ENCODE assay signal across 1 cellular context in the genomic region with DNA sequence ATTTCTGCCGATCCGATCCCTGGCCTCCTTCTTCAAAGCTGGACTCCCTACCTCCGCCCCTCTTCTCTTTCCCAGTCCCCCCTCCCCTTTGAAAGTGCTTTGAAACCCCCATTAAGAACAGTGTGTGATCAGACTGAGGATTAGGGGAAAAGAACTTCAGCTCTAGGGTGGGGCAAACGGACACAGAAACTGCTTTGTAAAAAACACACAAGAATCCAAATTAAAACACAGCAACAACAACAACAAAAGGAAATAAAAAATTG.
A peak's percentile ranks its signal among the peaks of the same experiment; 100 is the strongest.
TF ChIP-seq lines count a peak whose summit lies in the region.

No MANE protein-coding gene starts in this region.

TF ChIP-seq in H1, 55 proteins besides CTCF, POLR2A, EP300 and RAD21:
- TF ChIP-seq, protein P1, sequence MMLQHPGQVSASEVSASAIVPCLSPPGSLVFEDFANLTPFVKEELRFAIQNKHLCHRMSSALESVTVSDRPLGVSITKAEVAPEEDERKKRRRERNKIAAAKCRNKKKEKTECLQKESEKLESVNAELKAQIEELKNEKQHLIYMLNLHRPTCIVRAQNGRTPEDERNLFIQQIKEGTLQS (IDR thresholded peaks at IDR 0.05; ENCODE audit: insufficient read depth, low read depth, low read length): no peak
- TF ChIP-seq TBP (IDR thresholded peaks at IDR 0.05; ENCODE audit: low read depth, low read length) (no peak), RBBP5 (IDR thresholded peaks at IDR 0.05; ENCODE audit: borderline replicate concordance, low read depth, low read length) (no peak), ZNF274 (IDR thresholded peaks at IDR 0.05; ENCODE audit: borderline replicate concordance, extremely low read depth, low read length) (no peak), TAF1 (IDR thresholded peaks at IDR 0.05; ENCODE audit: low read depth, low read length) (0 out of 2 replicates have a peak, but pooled peaks have one; percentile 1)
- TF ChIP-seq, protein P2, sequence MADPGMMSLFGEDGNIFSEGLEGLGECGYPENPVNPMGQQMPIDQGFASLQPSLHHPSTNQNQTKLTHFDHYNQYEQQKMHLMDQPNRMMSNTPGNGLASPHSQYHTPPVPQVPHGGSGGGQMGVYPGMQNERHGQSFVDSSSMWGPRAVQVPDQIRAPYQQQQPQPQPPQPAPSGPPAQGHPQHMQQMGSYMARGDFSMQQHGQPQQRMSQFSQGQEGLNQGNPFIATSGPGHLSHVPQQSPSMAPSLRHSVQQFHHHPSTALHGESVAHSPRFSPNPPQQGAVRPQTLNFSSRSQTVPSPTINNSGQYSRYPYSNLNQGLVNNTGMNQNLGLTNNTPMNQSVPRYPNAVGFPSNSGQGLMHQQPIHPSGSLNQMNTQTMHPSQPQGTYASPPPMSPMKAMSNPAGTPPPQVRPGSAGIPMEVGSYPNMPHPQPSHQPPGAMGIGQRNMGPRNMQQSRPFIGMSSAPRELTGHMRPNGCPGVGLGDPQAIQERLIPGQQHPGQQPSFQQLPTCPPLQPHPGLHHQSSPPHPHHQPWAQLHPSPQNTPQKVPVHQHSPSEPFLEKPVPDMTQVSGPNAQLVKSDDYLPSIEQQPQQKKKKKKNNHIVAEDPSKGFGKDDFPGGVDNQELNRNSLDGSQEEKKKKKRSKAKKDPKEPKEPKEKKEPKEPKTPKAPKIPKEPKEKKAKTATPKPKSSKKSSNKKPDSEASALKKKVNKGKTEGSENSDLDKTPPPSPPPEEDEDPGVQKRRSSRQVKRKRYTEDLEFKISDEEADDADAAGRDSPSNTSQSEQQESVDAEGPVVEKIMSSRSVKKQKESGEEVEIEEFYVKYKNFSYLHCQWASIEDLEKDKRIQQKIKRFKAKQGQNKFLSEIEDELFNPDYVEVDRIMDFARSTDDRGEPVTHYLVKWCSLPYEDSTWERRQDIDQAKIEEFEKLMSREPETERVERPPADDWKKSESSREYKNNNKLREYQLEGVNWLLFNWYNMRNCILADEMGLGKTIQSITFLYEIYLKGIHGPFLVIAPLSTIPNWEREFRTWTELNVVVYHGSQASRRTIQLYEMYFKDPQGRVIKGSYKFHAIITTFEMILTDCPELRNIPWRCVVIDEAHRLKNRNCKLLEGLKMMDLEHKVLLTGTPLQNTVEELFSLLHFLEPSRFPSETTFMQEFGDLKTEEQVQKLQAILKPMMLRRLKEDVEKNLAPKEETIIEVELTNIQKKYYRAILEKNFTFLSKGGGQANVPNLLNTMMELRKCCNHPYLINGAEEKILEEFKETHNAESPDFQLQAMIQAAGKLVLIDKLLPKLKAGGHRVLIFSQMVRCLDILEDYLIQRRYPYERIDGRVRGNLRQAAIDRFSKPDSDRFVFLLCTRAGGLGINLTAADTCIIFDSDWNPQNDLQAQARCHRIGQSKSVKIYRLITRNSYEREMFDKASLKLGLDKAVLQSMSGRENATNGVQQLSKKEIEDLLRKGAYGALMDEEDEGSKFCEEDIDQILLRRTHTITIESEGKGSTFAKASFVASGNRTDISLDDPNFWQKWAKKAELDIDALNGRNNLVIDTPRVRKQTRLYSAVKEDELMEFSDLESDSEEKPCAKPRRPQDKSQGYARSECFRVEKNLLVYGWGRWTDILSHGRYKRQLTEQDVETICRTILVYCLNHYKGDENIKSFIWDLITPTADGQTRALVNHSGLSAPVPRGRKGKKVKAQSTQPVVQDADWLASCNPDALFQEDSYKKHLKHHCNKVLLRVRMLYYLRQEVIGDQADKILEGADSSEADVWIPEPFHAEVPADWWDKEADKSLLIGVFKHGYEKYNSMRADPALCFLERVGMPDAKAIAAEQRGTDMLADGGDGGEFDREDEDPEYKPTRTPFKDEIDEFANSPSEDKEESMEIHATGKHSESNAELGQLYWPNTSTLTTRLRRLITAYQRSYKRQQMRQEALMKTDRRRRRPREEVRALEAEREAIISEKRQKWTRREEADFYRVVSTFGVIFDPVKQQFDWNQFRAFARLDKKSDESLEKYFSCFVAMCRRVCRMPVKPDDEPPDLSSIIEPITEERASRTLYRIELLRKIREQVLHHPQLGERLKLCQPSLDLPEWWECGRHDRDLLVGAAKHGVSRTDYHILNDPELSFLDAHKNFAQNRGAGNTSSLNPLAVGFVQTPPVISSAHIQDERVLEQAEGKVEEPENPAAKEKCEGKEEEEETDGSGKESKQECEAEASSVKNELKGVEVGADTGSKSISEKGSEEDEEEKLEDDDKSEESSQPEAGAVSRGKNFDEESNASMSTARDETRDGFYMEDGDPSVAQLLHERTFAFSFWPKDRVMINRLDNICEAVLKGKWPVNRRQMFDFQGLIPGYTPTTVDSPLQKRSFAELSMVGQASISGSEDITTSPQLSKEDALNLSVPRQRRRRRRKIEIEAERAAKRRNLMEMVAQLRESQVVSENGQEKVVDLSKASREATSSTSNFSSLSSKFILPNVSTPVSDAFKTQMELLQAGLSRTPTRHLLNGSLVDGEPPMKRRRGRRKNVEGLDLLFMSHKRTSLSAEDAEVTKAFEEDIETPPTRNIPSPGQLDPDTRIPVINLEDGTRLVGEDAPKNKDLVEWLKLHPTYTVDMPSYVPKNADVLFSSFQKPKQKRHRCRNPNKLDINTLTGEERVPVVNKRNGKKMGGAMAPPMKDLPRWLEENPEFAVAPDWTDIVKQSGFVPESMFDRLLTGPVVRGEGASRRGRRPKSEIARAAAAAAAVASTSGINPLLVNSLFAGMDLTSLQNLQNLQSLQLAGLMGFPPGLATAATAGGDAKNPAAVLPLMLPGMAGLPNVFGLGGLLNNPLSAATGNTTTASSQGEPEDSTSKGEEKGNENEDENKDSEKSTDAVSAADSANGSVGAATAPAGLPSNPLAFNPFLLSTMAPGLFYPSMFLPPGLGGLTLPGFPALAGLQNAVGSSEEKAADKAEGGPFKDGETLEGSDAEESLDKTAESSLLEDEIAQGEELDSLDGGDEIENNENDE (IDR thresholded peaks at IDR 0.05; ENCODE audit: insufficient replicate concordance, low read length): no peak
TF ChIP-seq in H1: peak in this region for 1.
